ENCODE assay signal across 31 cellular contexts in the genomic region with DNA sequence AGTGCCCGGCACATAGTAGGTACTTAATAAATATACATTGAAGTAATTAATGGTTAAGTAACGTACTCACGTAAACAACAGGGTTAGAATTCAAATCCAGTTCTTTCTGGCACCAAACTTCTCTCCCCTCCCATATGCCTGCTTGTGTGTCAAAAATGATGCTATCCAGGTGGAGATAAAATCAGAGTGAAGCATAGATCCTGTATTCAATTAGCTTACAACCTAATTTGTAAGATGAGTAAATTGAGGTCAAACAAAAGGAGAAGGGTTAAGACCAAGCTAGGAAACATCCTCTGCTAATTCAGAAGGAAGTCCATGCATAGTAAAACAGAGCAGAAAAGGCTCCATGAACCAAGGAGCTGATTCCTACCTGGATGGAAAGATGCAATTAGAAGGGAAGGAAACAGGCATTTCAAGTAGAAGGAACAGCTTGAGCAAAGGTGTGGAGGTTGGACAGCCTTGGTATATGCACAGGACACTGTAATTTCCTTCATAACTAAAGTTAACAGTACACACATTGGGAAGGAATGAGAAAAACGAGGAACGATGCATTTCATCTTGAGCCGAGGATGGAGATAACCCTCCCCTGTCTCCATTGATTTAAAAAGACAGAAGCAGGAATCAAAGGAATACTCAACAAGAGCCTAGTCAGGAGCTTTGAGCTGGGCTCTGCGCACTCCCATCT. TPM values are rescaled to one million over a fixed set of nuclear protein-coding genes. Genes with fewer than 3 reads are reported as not detected.
"Had no signal": no experiment of that assay in that cellular context is flagged by ENCODE, and none has a peak within 500 bp of the region (broad histone marks: within the 10 kb centered on the region; RNA-seq: fewer than 3 reads in every experiment).

No MANE protein-coding gene starts in this region.

- H3K36me3 ChIP-seq: left lung, lower lobe of right lung, neutrophil, right lobe of liver, tibial nerve, upper lobe of left lung, vagina had no signal

- H3K4me2 ChIP-seq: smooth muscle cell had no signal

- H3K9ac ChIP-seq: parathyroid adenoma had no signal

- FAIRE-seq: kidney had no signal

- H2AFZ ChIP-seq: parathyroid adenoma had no signal

- ATAC-seq: left colon; left lung; lower lobe of right lung; naive thymus-derived CD8-positive, alpha-beta T cell; psoas muscle; right lobe of liver; stimulated activated memory B cell treated with anti-CD40 and anti-IgM and Interleukin-4, amounts not matched to agents 10 μg/mL and 1 μg/mL and 100 μg/mL, for 72 hours; stimulated activated naive CD8-positive, alpha-beta T cell treated with anti-CD3 and anti-CD28 coated beads, Interleukin-15, amount 100 ng/mL, for 72 hours had no signal

- H3K27me3 ChIP-seq: left lung, neutrophil, right lobe of liver, tibial nerve, upper lobe of left lung, vagina had no signal

- H3K27ac ChIP-seq: left lung, lower lobe of right lung, neutrophil, parathyroid adenoma, psoas muscle, right lobe of liver, tibial nerve, upper lobe of left lung, vagina had no signal

- H3K4me3 ChIP-seq: left lung, lower lobe of right lung, psoas muscle, right lobe of liver, smooth muscle cell, tibial nerve, upper lobe of left lung, vagina had no signal

- DNase-seq: hippocampal formation; kidney; left colon; left lung; lower lobe of right lung; mammary epithelial cell; mesenchymal stem cell; naive thymus-derived CD8-positive, alpha-beta T cell; occipital lobe; psoas muscle; right lobe of liver; stimulated activated CD4-positive, alpha-beta T cell treated with anti-CD3 and anti-CD28 coated beads, Interleukin-1b, Interleukin-23, amount 100 ng/mL, for 48 hours; stimulated activated CD4-positive, alpha-beta T cell treated with anti-CD3 and anti-CD28 coated beads, Interleukin-2, amount 100 ng/mL, for 48 hours; stimulated activated CD4-positive, alpha-beta T cell treated with anti-CD3 and anti-CD28 coated beads, Interleukin-4, amount 100 ng/mL, for 4 hours; stimulated activated CD8-positive, alpha-beta memory T cell treated with anti-CD3 and anti-CD28 coated beads, Interleukin-4, amount 100 ng/mL, for 48 hours; stimulated activated naive CD4-positive, alpha-beta T cell treated with Interleukin-2 at 50 U/mL for 16 hours; stimulated activated naive CD8-positive, alpha-beta T cell treated with anti-CD3 and anti-CD28 coated beads, Interleukin-15, amount 100 ng/mL, for 72 hours; substantia nigra; upper lobe of left lung had no signal

- H3K79me2 ChIP-seq: parathyroid adenoma had no signal

- H3K9me3 ChIP-seq: left lung, lower lobe of right lung, neutrophil, psoas muscle, right lobe of liver, tibial nerve, upper lobe of left lung, vagina had no signal

- H3K4me1 ChIP-seq: left lung, lower lobe of right lung, parathyroid adenoma, psoas muscle, tibial nerve, upper lobe of left lung, vagina had no signal

RNA-seq across cellular contexts. Expression of gene PRG2, which starts 2.1 kb away (rescaled TPM):
- total RNA-seq: lower lobe of right lung; mammary epithelial cell; naive thymus-derived CD8-positive, alpha-beta T cell; neural crest cell; occipital lobe; osteocyte; smooth muscle cell; temporal lobe; vagina had no signal
- polyA plus RNA-seq: mammary epithelial cell; naive thymus-derived CD8-positive, alpha-beta T cell; psoas muscle; smooth muscle cell; urinary bladder had no signal

RNA-seq across cellular contexts. Expression of gene PRG3, which starts 11.6 kb away (rescaled TPM):
- total RNA-seq: kidney; left colon; left lung; lower lobe of right lung; mammary epithelial cell; mucosa of gallbladder; naive thymus-derived CD8-positive, alpha-beta T cell; neural crest cell; osteocyte; posterior vena cava; psoas muscle; right lobe of liver; smooth muscle cell; temporal lobe; tibial nerve; upper lobe of left lung; urinary bladder; vagina had no signal
- polyA plus RNA-seq: mammary epithelial cell; naive thymus-derived CD8-positive, alpha-beta T cell; psoas muscle; smooth muscle cell; urinary bladder had no signal

RNA-seq across cellular contexts. Expression of gene P2RX3, which starts 54.4 kb away (rescaled TPM):
- total RNA-seq: kidney; left colon; left lung; lower lobe of right lung; mammary epithelial cell; naive thymus-derived CD8-positive, alpha-beta T cell; occipital lobe; osteocyte; posterior vena cava; smooth muscle cell; temporal lobe; upper lobe of left lung; vagina had no signal
- polyA plus RNA-seq: mammary epithelial cell; naive thymus-derived CD8-positive, alpha-beta T cell had no signal
